10 cellular contexts compared by ENCODE assay signal in the genomic region with DNA sequence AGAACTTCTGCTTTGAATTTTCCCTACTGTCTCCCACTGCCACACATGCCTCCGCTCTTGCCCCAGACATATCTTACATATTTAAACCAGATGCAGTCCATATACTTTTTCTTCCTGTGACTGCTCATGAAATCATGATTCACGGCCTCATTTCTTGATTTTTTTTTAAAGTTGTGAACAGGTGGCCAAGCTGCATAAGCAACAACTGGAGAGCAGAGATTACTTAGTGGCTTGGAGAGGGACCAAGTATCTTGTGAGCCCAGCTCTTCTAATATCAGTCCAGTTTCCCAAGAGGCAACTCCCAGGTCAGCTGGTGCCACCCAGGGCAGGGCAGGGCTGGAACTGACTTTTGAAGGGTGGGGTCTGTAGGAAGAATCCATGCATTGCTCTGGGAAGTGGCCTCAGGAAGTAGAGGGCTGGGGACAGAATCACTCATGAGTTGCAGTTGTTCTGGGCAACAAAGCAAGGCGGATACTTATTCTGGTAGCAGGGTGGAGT.
DNase-seq lines count a peak whose midpoint lies in the region; ATAC-seq and TF ChIP-seq lines count a peak whose summit lies in the region.
"Had no signal": no experiment of that assay in that cellular context is flagged by ENCODE, and none has a peak within 500 bp of the region (broad histone marks: within the 10 kb centered on the region; RNA-seq: fewer than 3 reads in every experiment).

No MANE protein-coding gene starts in this region.

- H3K36me3 ChIP-seq in PC-9 (ENCODE audit: low read depth) (0 out of 2 replicates have a peak, but pooled peaks cover 2% of the 10 kb centered on the region), trophoblast cell (ENCODE audit: control insufficient read depth in 1 of 2, insufficient read depth in 2 of 2, low read length in 2 of 2) (no peaks in the 10 kb centered on the region)

- H4K91ac ChIP-seq in trophoblast cell (ENCODE audit: low read depth, low read length) = no peak overlapping the region

- H4K8ac ChIP-seq in trophoblast cell (ENCODE audit: low read depth, low read length) = no peak overlapping the region

- H3K14ac ChIP-seq in trophoblast cell (ENCODE audit: low read length) = no peak overlapping the region

- no peaks in the 10 kb centered on the region for H3K9me2 ChIP-seq in PC-9 (ENCODE audit: insufficient read depth)

- H3K79me1 ChIP-seq in trophoblast cell (ENCODE audit: low read length) = peaks cover 2% of the 10 kb centered on the region

- no peak for TF ChIP-seq CTCF in PC-9 (conservative IDR thresholded peaks at IDR 0.05)
- TF ChIP-seq CTCF in fibroblast of pulmonary artery (IDR thresholded peaks at IDR 0.05; ENCODE audit: low read length, missing control alignments) = no peak

- no CpG with 5 or more reads among the region's 3 CpGs for WGBS in trophoblast cell (ENCODE audit: extremely low coverage, insufficient coverage, insufficient read length)

- no peak overlapping the region for H3K4ac ChIP-seq in trophoblast cell (ENCODE audit: low read depth, low read length)

- no peak overlapping the region for H3K9ac ChIP-seq in trophoblast cell (ENCODE audit: low read length)

- H3K4me1 ChIP-seq in PC-9 (replicated peaks; ENCODE audit: insufficient read depth) (0 out of 2 replicates have a peak, but pooled peaks cover 4% of the 10 kb centered on the region), trophoblast cell (ENCODE audit: control insufficient read depth in 1 of 2, insufficient read depth in 2 of 2, low read length in 2 of 2) (peaks cover 2 to 14% of the 10 kb centered on the region in 2 experiments)

- H3K27me3 ChIP-seq in PC-9 (ENCODE audit: insufficient read depth, low read depth) = no peaks in the 10 kb centered on the region
- H3K27me3 ChIP-seq in trophoblast cell (ENCODE audit: insufficient read depth, low read length) = no peaks in the 10 kb centered on the region

- no peak overlapping the region for H3K18ac ChIP-seq in trophoblast cell (ENCODE audit: low read length)

- H3K27ac ChIP-seq in PC-9 = peak overlapping the region; percentile 10; the same call in 1 of the 2 replicates
- no peak overlapping the region for H3K27ac ChIP-seq in trophoblast cell (ENCODE audit: low read depth, low read length)

- CTCF ChIA-PET in PC-9 (lab: Charles Lee) = no interaction called here

- DNase-seq in Daoy (ENCODE audit: low read depth) (peak; percentile 7), PC-9 (peak; percentile 52 to 82), fibroblast of pulmonary artery (ENCODE audit: low read depth) (peak; percentile 76), trophoblast cell (peak; percentile 6 to 71), nucleus accumbens (lab: John Stamatoyannopoulos, UW) (no peak), NK-92 (lab: John Stamatoyannopoulos, UW; ENCODE audit: unreplicated experiment) (no peak)
- DNase-seq in activated T-cell treated with anti-CD3 and anti-CD28 coated beads, Interleukin-2, amount 50 U/mL, for 48 hours = no peak
- DNase-seq: DMS79 treated with DMSO at 0.1 percent for 48 hours, T-helper 2 cell had no signal

- H2AK5ac ChIP-seq in trophoblast cell (ENCODE audit: low read length) = no peak overlapping the region

- H2BK5ac ChIP-seq in trophoblast cell (ENCODE audit: low read depth, low read length, poor library complexity) = no peak overlapping the region

- no peaks in the 10 kb centered on the region for H4K20me1 ChIP-seq in PC-9 (ENCODE audit: insufficient read depth)

- ATAC-seq in HG03439 (IDR thresholded peaks at IDR 0.05; ENCODE audit: unreplicated experiment) = no peak

- no peak overlapping the region for H3K4me3 ChIP-seq in PC-9
- no peak overlapping the region for H3K4me3 ChIP-seq in fibroblast of pulmonary artery (replicated peaks; ENCODE audit: low read depth, low read length)
- H3K4me3 ChIP-seq in trophoblast cell (ENCODE audit: low read depth, low read length) = no peak overlapping the region

- intact Hi-C loops in PC-9 (cut with micrococcal nuclease; ENCODE audit: unreplicated experiment) = loop anchor here (1.0 to 2.0 kb wide), 4 partner anchors 16 to 83 kb away; no protein-coding TSS in a partner anchor

- no peaks in the 10 kb centered on the region for H3F3A ChIP-seq in PC-9 (ENCODE audit: insufficient read depth, low read depth)

- H3K79me2 ChIP-seq in PC-9 (ENCODE audit: low read depth) = peaks cover 32% of the 10 kb centered on the region
- no peaks in the 10 kb centered on the region for H3K79me2 ChIP-seq in trophoblast cell (ENCODE audit: control insufficient read depth, insufficient read depth, low read length, poor library complexity)

- H2AFZ ChIP-seq in PC-9 (no peak overlapping the region), trophoblast cell (ENCODE audit: insufficient read depth, low read length, poor library complexity) (no peak overlapping the region)

- no peak overlapping the region for H4K12ac ChIP-seq in trophoblast cell (ENCODE audit: low read depth, low read length)

- POLR2A ChIA-PET in PC-9 (lab: Charles Lee; ENCODE audit: unreplicated experiment) = interaction anchor here (0.5 to 0.7 kb wide), 4 partner anchors 28 to 96 kb away, joined by 3 to 4 read pairs (median 4); no protein-coding TSS in a partner anchor

- no peak overlapping the region for H2BK12ac ChIP-seq in trophoblast cell (ENCODE audit: low read length)

- no TSS peak for BruUV-seq in PC-9 (replicated peaks; lab: Mats Ljungman, UMichigan)

- H3K4me2 ChIP-seq in PC-9 (no peak overlapping the region), trophoblast cell (ENCODE audit: low read length) (no peak overlapping the region)

- no peak overlapping the region for H2BK120ac ChIP-seq in trophoblast cell (ENCODE audit: insufficient read depth, low read length, poor library complexity)

- H3K9me3 ChIP-seq in PC-9 (ENCODE audit: insufficient read depth, low read depth) (no peaks in the 10 kb centered on the region), trophoblast cell (ENCODE audit: insufficient read depth, low read depth, low read length) (no peaks in the 10 kb centered on the region)

- no peak overlapping the region for H3K23ac ChIP-seq in trophoblast cell (ENCODE audit: low read length)

Comparison
In these comparisons a context has a peak if more than half of its experiments do, and no peak if none do; other contexts are left out.
1. DNase-seq: peak in Daoy (single experiment), PC-9 (2 of 2), fibroblast of pulmonary artery (single experiment) and trophoblast cell (2 of 2); none in nucleus accumbens (0 of 56), activated T-cell treated with anti-CD3 and anti-CD28 coated beads, Interleukin-2, amount 50 U/mL, for 48 hours (0 of 2) and NK-92 (single experiment).